ENCODE assay signal across 1 cellular context in the genomic region with DNA sequence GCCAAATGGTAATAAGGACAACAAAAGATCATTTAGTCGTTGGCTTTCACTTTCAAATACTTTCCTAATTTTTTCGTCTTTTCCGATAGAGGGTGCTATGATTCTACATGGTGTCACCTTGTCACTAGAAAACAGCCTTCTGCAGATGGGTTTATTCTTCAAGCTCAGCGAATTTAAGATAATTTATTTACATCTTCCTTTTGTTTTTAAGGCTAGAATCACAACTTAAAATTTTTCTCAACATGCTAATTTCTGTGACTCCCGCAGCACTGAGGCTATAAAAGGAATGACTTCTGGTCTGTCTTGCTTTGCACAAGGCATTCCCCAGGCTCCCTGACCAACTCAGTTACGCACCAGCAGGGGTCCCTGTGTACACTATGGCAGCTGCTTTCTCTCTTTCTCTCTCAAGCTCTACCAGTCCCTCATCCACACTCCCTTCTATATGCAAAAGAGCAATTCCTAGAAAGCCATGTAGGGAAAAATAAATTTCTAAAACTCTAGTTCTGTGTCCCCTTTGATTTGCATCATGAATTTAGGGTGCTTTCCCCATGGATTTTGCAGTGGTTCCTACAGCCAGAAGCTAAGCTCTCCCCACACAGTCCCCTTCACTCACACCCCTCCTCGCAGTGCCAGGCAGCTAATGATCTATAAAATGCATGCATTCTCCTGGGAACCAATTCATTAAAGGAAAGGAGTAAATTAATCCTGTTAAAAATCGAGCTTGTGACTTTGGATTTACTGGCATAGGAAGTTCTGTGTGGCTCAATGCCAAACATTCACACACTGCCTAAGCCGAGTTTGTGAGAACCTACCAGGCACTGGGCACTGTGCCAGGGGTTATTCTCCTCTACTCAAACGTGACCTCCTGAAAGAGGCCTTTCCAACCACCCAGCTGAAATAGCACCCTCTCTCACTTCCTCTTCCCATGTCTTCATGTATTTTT.
TF ChIP-seq lines count a peak whose summit lies in the region.

No MANE protein-coding gene starts in this region.

TF ChIP-seq in HepG2, 621 proteins besides CTCF, POLR2A, EP300 and RAD21 (continued from another document):
- TF ChIP-seq, protein P1, sequence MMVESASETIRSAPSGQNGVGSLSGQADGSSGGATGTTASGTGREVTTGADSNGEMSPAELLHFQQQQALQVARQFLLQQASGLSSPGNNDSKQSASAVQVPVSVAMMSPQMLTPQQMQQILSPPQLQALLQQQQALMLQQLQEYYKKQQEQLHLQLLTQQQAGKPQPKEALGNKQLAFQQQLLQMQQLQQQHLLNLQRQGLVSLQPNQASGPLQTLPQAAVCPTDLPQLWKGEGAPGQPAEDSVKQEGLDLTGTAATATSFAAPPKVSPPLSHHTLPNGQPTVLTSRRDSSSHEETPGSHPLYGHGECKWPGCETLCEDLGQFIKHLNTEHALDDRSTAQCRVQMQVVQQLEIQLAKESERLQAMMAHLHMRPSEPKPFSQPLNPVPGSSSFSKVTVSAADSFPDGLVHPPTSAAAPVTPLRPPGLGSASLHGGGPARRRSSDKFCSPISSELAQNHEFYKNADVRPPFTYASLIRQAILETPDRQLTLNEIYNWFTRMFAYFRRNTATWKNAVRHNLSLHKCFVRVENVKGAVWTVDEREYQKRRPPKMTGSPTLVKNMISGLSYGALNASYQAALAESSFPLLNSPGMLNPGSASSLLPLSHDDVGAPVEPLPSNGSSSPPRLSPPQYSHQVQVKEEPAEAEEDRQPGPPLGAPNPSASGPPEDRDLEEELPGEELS (CRISPR knock-in tag; IDR thresholded peaks at IDR 0.05) = no peak
- TF ChIP-seq, protein P2, sequence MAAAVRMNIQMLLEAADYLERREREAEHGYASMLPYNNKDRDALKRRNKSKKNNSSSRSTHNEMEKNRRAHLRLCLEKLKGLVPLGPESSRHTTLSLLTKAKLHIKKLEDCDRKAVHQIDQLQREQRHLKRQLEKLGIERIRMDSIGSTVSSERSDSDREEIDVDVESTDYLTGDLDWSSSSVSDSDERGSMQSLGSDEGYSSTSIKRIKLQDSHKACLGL (CRISPR knock-in tag; IDR thresholded peaks at IDR 0.05) = no peak
- peak; percentile 56; the same call in 1 of the 2 replicates for TF ChIP-seq ZKSCAN1 (IDR thresholded peaks at IDR 0.05; ENCODE audit: low read length)
- no peak for TF ChIP-seq MXI1 (IDR thresholded peaks at IDR 0.05; ENCODE audit: borderline replicate concordance, low read depth, low read length)
- no peak for TF ChIP-seq ZNF75D (CRISPR knock-in tag; IDR thresholded peaks at IDR 0.05; ENCODE audit: borderline replicate concordance)
- TF ChIP-seq, protein P3, sequence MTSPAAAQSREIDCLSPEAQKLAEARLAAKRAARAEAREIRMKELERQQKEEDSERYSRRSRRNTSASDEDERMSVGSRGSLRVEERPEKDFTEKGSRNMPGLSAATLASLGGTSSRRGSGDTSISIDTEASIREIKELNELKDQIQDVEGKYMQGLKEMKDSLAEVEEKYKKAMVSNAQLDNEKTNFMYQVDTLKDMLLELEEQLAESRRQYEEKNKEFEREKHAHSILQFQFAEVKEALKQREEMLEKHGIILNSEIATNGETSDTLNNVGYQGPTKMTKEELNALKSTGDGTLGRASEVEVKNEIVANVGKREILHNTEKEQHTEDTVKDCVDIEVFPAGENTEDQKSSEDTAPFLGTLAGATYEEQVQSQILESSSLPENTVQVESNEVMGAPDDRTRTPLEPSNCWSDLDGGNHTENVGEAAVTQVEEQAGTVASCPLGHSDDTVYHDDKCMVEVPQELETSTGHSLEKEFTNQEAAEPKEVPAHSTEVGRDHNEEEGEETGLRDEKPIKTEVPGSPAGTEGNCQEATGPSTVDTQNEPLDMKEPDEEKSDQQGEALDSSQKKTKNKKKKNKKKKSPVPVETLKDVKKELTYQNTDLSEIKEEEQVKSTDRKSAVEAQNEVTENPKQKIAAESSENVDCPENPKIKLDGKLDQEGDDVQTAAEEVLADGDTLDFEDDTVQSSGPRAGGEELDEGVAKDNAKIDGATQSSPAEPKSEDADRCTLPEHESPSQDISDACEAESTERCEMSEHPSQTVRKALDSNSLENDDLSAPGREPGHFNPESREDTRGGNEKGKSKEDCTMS (CRISPR knock-in tag; conservative IDR thresholded peaks at IDR 0.05) = no peak
- TF ChIP-seq, protein P4, sequence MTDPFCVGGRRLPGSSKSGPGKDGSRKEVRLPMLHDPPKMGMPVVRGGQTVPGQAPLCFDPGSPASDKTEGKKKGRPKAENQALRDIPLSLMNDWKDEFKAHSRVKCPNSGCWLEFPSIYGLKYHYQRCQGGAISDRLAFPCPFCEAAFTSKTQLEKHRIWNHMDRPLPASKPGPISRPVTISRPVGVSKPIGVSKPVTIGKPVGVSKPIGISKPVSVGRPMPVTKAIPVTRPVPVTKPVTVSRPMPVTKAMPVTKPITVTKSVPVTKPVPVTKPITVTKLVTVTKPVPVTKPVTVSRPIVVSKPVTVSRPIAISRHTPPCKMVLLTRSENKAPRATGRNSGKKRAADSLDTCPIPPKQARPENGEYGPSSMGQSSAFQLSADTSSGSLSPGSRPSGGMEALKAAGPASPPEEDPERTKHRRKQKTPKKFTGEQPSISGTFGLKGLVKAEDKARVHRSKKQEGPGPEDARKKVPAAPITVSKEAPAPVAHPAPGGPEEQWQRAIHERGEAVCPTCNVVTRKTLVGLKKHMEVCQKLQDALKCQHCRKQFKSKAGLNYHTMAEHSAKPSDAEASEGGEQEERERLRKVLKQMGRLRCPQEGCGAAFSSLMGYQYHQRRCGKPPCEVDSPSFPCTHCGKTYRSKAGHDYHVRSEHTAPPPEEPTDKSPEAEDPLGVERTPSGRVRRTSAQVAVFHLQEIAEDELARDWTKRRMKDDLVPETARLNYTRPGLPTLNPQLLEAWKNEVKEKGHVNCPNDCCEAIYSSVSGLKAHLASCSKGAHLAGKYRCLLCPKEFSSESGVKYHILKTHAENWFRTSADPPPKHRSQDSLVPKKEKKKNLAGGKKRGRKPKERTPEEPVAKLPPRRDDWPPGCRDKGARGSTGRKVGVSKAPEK (CRISPR knock-in tag; IDR thresholded peaks at IDR 0.05; ENCODE audit: borderline replicate concordance) = peak; percentile 94; the same call in 1 of the 2 replicates
- no peak for TF ChIP-seq RFXAP (CRISPR knock-in tag; IDR thresholded peaks at IDR 0.05; ENCODE audit: borderline replicate concordance)
- TF ChIP-seq ZNF746 (CRISPR knock-in tag; IDR thresholded peaks at IDR 0.05) = no peak
